20 cellular contexts compared by ENCODE assay signal in genomic region chr10:77507313-77507712, GRCh38.
DNase-seq lines count a peak whose midpoint lies in the region; ATAC-seq, FAIRE-seq and TF ChIP-seq lines count a peak whose summit lies in the region.
"Had no signal": no experiment of that assay in that cellular context is flagged by ENCODE, and none has a peak within 500 bp of the region (broad histone marks: within the 10 kb centered on the region; RNA-seq: fewer than 3 reads in every experiment).

No MANE protein-coding gene starts in this region.

- H2AFZ ChIP-seq in mesenchymal stem cell (ENCODE audit: low read depth, low read length) = no peak overlapping the region

- H3K4me2 ChIP-seq in A549 = peak overlapping the region; percentile 26
- H3K4me2 ChIP-seq in mesenchymal stem cell (ENCODE audit: low read length, poor library complexity, severe bottlenecking) = no peak overlapping the region

- H2BK15ac ChIP-seq in mesenchymal stem cell (ENCODE audit: low read depth, poor library complexity, severe bottlenecking) = no peak overlapping the region

- POLR2A ChIA-PET in A549 (lab: Yijun Ruan, JAX) = no interaction called here

- H2BK5ac ChIP-seq in mesenchymal stem cell (ENCODE audit: low read depth, low read length, poor library complexity, severe bottlenecking) = no peak overlapping the region

- H3K4me3 ChIP-seq in A549 = no peak overlapping the region
- H3K4me3 ChIP-seq in LNCaP clone FGC (ENCODE audit: low read depth, low read length) = no peak overlapping the region
- H3K4me3 ChIP-seq in bronchial epithelial cell (ENCODE audit: low read depth, low read length) = no peak overlapping the region
- peak overlapping the region in 1 of 2 experiments; percentile 15 for H3K4me3 ChIP-seq in mesenchymal stem cell (ENCODE audit: insufficient read depth in 1 of 2, low read depth in 1 of 2, low read length in 2 of 2)
- H3K4me3 ChIP-seq: K562, SK-N-MC had no signal

- FAIRE-seq in A549 (lab: Jason Lieb, UNC) (no peak), bronchial epithelial cell (lab: Jason Lieb, UNC) (peak; percentile 62)
- FAIRE-seq: frontal cortex, K562, TTC549 had no signal

- peak overlapping the region; percentile 15 to 93 for H2BK12ac ChIP-seq in mesenchymal stem cell (ENCODE audit: low read length in 2 of 2)

- H4K91ac ChIP-seq in mesenchymal stem cell (ENCODE audit: low read length) = peak overlapping the region; percentile 8

- no peak for DNase-seq in A549 (ENCODE audit: low read depth in 1 of 2, low spot score in 1 of 2)
- DNase-seq in LNCaP clone FGC (ENCODE audit: low read depth) = peak; percentile 98
- DNase-seq in bronchial epithelial cell (ENCODE audit: low read depth) = no peak
- no peak for DNase-seq in mesenchymal stem cell
- no peak for DNase-seq in activated T-cell treated with anti-CD3 and anti-CD28 coated beads, Interleukin-2, amount 50 U/mL, for 48 hours
- DNase-seq in NCI-H526 (lab: John Stamatoyannopoulos, UW) = no peak
- no peak for DNase-seq in posterior vena cava (ENCODE audit: low spot score)
- no peak for DNase-seq in COLO668 (lab: John Stamatoyannopoulos, UW; ENCODE audit: unreplicated experiment)
- DNase-seq: activated CD4-positive, alpha-beta T cell treated with anti-CD3 and anti-CD28 coated beads, Interleukin-2, amount 50 U/mL, for 48 hours; activated naive CD8-positive, alpha-beta T cell treated with anti-CD3 and anti-CD28 coated beads, Interleukin-2, amount 10 ng/mL, durations not matched to agents 7 days and 5 days; activated T-cell treated with anti-CD3 and anti-CD28 coated beads, Interleukin-2, amount 50 U/mL, for 4 hours; central memory CD4-positive, alpha-beta T cell; GF-D8; NCI-H1436 treated with DMSO at 0.1 percent for 48 hours; NCI-H226; stimulated activated CD4-positive, alpha-beta T cell treated with anti-CD3 and anti-CD28 coated beads, Interleukin-4, amount 100 ng/mL, for 24 hours had no signal

- ATAC-seq in A549 = no peak
- ATAC-seq: activated T-cell treated with anti-CD3 and anti-CD28 coated beads, Interleukin-2, amount 50 U/mL, for 4 hours; K562 had no signal

- TF ChIP-seq POLR2A in A549 (IDR thresholded peaks at IDR 0.05; ENCODE audit: low read length) = no peak

- H3K27me3 ChIP-seq in bronchial epithelial cell (ENCODE audit: control insufficient read depth, insufficient read depth, low read length) (no peaks in the 10 kb centered on the region), mesenchymal stem cell (ENCODE audit: control insufficient read depth in 1 of 2, insufficient read depth in 1 of 2, low read length in 2 of 2) (no peaks in the 10 kb centered on the region)

- peak overlapping the region; percentile 74 for H4K8ac ChIP-seq in mesenchymal stem cell (ENCODE audit: low read length)

- peaks cover 53% of the 10 kb centered on the region for H3K4me1 ChIP-seq in A549
- H3K4me1 ChIP-seq in mesenchymal stem cell (ENCODE audit: control insufficient read depth, insufficient read depth, low read depth, low read length) = peaks cover 22% of the 10 kb centered on the region

- no peak overlapping the region for H2AK5ac ChIP-seq in mesenchymal stem cell (ENCODE audit: low read length, severe bottlenecking)

- H3K9ac ChIP-seq in mesenchymal stem cell (ENCODE audit: low read length) = no peak overlapping the region

- H2BK120ac ChIP-seq in mesenchymal stem cell (ENCODE audit: low read depth, low read length) = no peak overlapping the region

- H3K23ac ChIP-seq in mesenchymal stem cell (ENCODE audit: low read length in 2 of 2) = no peak overlapping the region

- peaks cover 18% of the 10 kb centered on the region for H3K79me1 ChIP-seq in mesenchymal stem cell (replicated peaks; ENCODE audit: low read length, poor library complexity, severe bottlenecking)

- CTCF ChIA-PET in A549 (lab: Yijun Ruan, JAX) = interaction anchor here (0.9 to 3.8 kb wide), 8 partner anchors 12 to 333 kb away, joined by 3 to 9 read pairs (median 5); no protein-coding TSS in a partner anchor

- H3K36me3 ChIP-seq in bronchial epithelial cell (ENCODE audit: control insufficient read depth, insufficient read depth, low read length) (no peaks in the 10 kb centered on the region), mesenchymal stem cell (ENCODE audit: control insufficient read depth in 1 of 2, insufficient read depth in 2 of 2, low read depth in 1 of 2, low read length in 2 of 2) (no peaks in the 10 kb centered on the region)

- TF ChIP-seq RAD21 in A549 (conservative IDR thresholded peaks at IDR 0.05 in 1 of 2, IDR thresholded peaks at IDR 0.05 in 1 of 2) = no peak

- H3K27ac ChIP-seq in A549 = peak overlapping the region; percentile 69 to 84; a peak in 5 of 6 replicates
- no peak overlapping the region for H3K27ac ChIP-seq in mesenchymal stem cell (ENCODE audit: low read length, poor library complexity, severe bottlenecking)
- H3K27ac ChIP-seq: SK-N-MC had no signal

- peak overlapping the region in 1 of 2 experiments; percentile 72 for H3K14ac ChIP-seq in mesenchymal stem cell (ENCODE audit: low read length in 2 of 2)

- no peak for TF ChIP-seq CTCF in A549 (IDR thresholded peaks at IDR 0.05)
- TF ChIP-seq CTCF in LNCaP clone FGC (IDR thresholded peaks at IDR 0.05; ENCODE audit: control insufficient read depth, extremely low read depth, insufficient read depth) = no peak
- TF ChIP-seq CTCF in bronchial epithelial cell (IDR thresholded peaks at IDR 0.05; ENCODE audit: insufficient read depth, low read length, severe bottlenecking) = no peak

- WGBS in A549 (ENCODE audit: missing lambda C conversion rate) = 52% methylated on average over 5 of the region's 5 CpGs
- 42% methylated on average over 5 of the region's 5 CpGs for WGBS in mesenchymal stem cell

- H3K9me3 ChIP-seq in A549 (no peaks in the 10 kb centered on the region), mesenchymal stem cell (ENCODE audit: control insufficient read depth, low read length) (no peaks in the 10 kb centered on the region)

- TF ChIP-seq EP300 in A549 (IDR thresholded peaks at IDR 0.05) = no peak

- H3K4ac ChIP-seq in mesenchymal stem cell (ENCODE audit: low read depth in 1 of 2, low read length in 2 of 2) = peak overlapping the region in 1 of 2 experiments; percentile 60

- intact Hi-C loops in posterior vena cava (cut with DNase I) = no loop called here

- peak overlapping the region; percentile 14 to 81 for H3K18ac ChIP-seq in mesenchymal stem cell (ENCODE audit: low read depth in 1 of 2, low read length in 2 of 2)

TF ChIP-seq in A549, 52 proteins besides CTCF, POLR2A, EP300 and RAD21 (continues in another document):
- TF ChIP-seq PHF8 (IDR thresholded peaks at IDR 0.05; ENCODE audit: borderline replicate concordance, low read depth) = no peak
- TF ChIP-seq HOXB13 (CRISPR knock-in tag; IDR thresholded peaks at IDR 0.05; ENCODE audit: low read depth) = no peak
- TF ChIP-seq TFCP2L1 (CRISPR knock-in tag; IDR thresholded peaks at IDR 0.05) = no peak
- TF ChIP-seq HDAC2 (IDR thresholded peaks at IDR 0.05) = no peak
- TF ChIP-seq NPAS2 (CRISPR knock-in tag; IDR thresholded peaks at IDR 0.05; ENCODE audit: borderline replicate concordance) = no peak
- TF ChIP-seq KDM5A (IDR thresholded peaks at IDR 0.05) = no peak
- TF ChIP-seq JUNB (IDR thresholded peaks at IDR 0.05) = no peak
- no peak for TF ChIP-seq GATA3 (IDR thresholded peaks at IDR 0.05; ENCODE audit: borderline replicate concordance)
- no peak for TF ChIP-seq REST (IDR thresholded peaks at IDR 0.05)
- TF ChIP-seq ZC3H11A (IDR thresholded peaks at IDR 0.05) = no peak
- no peak for TF ChIP-seq MAFK (IDR thresholded peaks at IDR 0.05; ENCODE audit: partially characterized antibody)
- no peak for TF ChIP-seq E2F6 (IDR thresholded peaks at IDR 0.05; ENCODE audit: borderline replicate concordance, low read depth)
- no peak for TF ChIP-seq CBX8 (IDR thresholded peaks at IDR 0.05)
- TF ChIP-seq HES2 (IDR thresholded peaks at IDR 0.05) = no peak
- no peak for TF ChIP-seq USF2 (IDR thresholded peaks at IDR 0.05)
